Comparison of ENCODE assay signal across 20 cellular contexts in genomic region chrX:45794995-45795337, GRCh38.
A peak's percentile ranks its signal among the peaks of the same experiment; 100 is the strongest.
DNase-seq lines count a peak whose midpoint lies in the region; ATAC-seq lines count a peak whose summit lies in the region.
"Had no signal": no experiment of that assay in that cellular context is flagged by ENCODE, and none has a peak within 500 bp of the region (broad histone marks: within the 10 kb centered on the region; RNA-seq: fewer than 3 reads in every experiment).

No MANE protein-coding gene starts in this region.

- peaks cover 82% of the 10 kb centered on the region for H3K4me1 Mint-ChIP-seq in activated CD4-positive, alpha-beta T cell treated with anti-CD3 and anti-CD28 coated beads for 36 hours
- H3K4me1 Mint-ChIP-seq in activated naive CD8-positive, alpha-beta T cell (ENCODE audit: low read depth): peaks cover 63% of the 10 kb centered on the region

- CTCF ChIA-PET in activated CD4-positive, alpha-beta T cell treated with anti-CD3 and anti-CD28 coated beads for 36 hours (lab: Charles Lee): interaction anchor here (1.2 kb wide), 1 partner anchor 9 kb away, joined by 3 read pairs; no protein-coding TSS in a partner anchor

- DNase-seq in activated CD4-positive, alpha-beta T cell treated with anti-CD3 and anti-CD28 coated beads for 36 hours: no peak
- DNase-seq in activated CD4-positive, alpha-beta T cell treated with anti-CD3 and anti-CD28 coated beads, Interleukin-2, amount 50 U/mL, for 1 hour: no peak
- DNase-seq in A172 (ENCODE audit: low spot score) (no peak), DMS53 (lab: John Stamatoyannopoulos, UW) (no peak)
- DNase-seq: activated CD4-positive, alpha-beta T cell treated with anti-CD3 and anti-CD28 coated beads for 48 hours; Calu3; colonic mucosa; head of caudate nucleus; left colon; mesendoderm; naive B cell; NCI-H1417; NCI-H510A; stimulated activated CD8-positive, alpha-beta memory T cell treated with anti-CD3 and anti-CD28 coated beads, Interleukin-4, amount 100 ng/mL, for 48 hours had no signal

- intact Hi-C loops in activated CD4-positive, alpha-beta T cell treated with anti-CD3 and anti-CD28 coated beads for 36 hours (cut with DNase I, micrococcal nuclease): no loop called here

- POLR2A ChIA-PET in activated CD4-positive, alpha-beta T cell treated with anti-CD3 and anti-CD28 coated beads for 36 hours (lab: Charles Lee): interaction anchor here (0.6 to 1.1 kb wide), 2 partner anchors 16 to 23 kb away, joined by 3 to 4 read pairs; no protein-coding TSS in a partner anchor

- H3K27me3 Mint-ChIP-seq in activated CD4-positive, alpha-beta T cell treated with anti-CD3 and anti-CD28 coated beads for 36 hours: no peaks in the 10 kb centered on the region
- no peaks in the 10 kb centered on the region for H3K27me3 Mint-ChIP-seq in activated naive CD8-positive, alpha-beta T cell
- H3K27me3 Mint-ChIP-seq: brain, naive B cell had no signal

- H3K27ac Mint-ChIP-seq in activated CD4-positive, alpha-beta T cell treated with anti-CD3 and anti-CD28 coated beads for 36 hours: peak overlapping the region; percentile 47
- H3K27ac Mint-ChIP-seq in activated naive CD8-positive, alpha-beta T cell: peak overlapping the region; percentile 10
- H3K27ac Mint-ChIP-seq: naive B cell had no signal

- peaks cover 67% of the 10 kb centered on the region for H3K36me3 Mint-ChIP-seq in activated CD4-positive, alpha-beta T cell treated with anti-CD3 and anti-CD28 coated beads for 36 hours (ENCODE audit: low read depth)
- peaks cover 20% of the 10 kb centered on the region for H3K36me3 Mint-ChIP-seq in activated naive CD8-positive, alpha-beta T cell
- H3K36me3 Mint-ChIP-seq: naive B cell had no signal

- peaks cover 4% of the 10 kb centered on the region for H3K9me3 Mint-ChIP-seq in activated CD4-positive, alpha-beta T cell treated with anti-CD3 and anti-CD28 coated beads for 36 hours (ENCODE audit: low read depth)
- H3K9me3 Mint-ChIP-seq in activated naive CD8-positive, alpha-beta T cell (ENCODE audit: low read depth): no peaks in the 10 kb centered on the region

- no peak for ATAC-seq in activated CD4-positive, alpha-beta T cell treated with anti-CD3 and anti-CD28 coated beads for 36 hours
- ATAC-seq in GM19351 (IDR thresholded peaks at IDR 0.05; ENCODE audit: unreplicated experiment) (peak; percentile 56), HG02885 (IDR thresholded peaks at IDR 0.05; ENCODE audit: poor library complexity, unreplicated experiment) (peak; percentile 64), HG02642 (IDR thresholded peaks at IDR 0.05; ENCODE audit: poor library complexity, unreplicated experiment) (no peak)
- ATAC-seq: left colon, Right ventricle myocardium inferior had no signal

- H3K4me3 Mint-ChIP-seq in activated CD4-positive, alpha-beta T cell treated with anti-CD3 and anti-CD28 coated beads for 36 hours: no peak overlapping the region
- no peak overlapping the region for H3K4me3 Mint-ChIP-seq in activated naive CD8-positive, alpha-beta T cell
- H3K4me3 Mint-ChIP-seq: brain, naive B cell had no signal

Comparison
In these comparisons a context has a peak if more than half of its experiments do, and no peak if none do; other contexts are left out.
1. ATAC-seq: peak in GM19351 (single experiment) and HG02885 (single experiment); none in activated CD4-positive, alpha-beta T cell treated with anti-CD3 and anti-CD28 coated beads for 36 hours (single experiment) and HG02642 (single experiment).